20 cellular contexts compared by ENCODE assay signal in the genomic region with DNA sequence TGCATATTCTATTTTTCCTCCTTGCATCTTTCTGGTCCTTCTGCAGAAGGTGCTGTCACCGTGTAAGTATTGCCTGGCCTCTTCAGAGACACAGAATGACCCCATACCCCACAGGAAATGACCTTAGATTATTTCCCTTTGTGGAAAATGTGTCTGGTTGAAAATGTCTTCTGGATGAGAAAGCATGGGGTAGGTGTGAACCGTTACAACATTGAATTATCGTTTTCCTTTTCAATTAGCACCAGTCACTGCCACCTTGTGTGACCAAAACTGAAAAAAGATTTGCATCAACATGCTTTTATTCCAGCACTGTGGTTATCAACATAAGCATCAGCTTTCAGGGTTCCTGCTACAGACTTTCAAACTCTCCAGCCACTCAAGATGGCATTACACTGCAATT.
DNase-seq lines count a peak whose midpoint lies in the region; ATAC-seq and TF ChIP-seq lines count a peak whose summit lies in the region.
"Had no signal": no experiment of that assay in that cellular context is flagged by ENCODE, and none has a peak within 500 bp of the region (broad histone marks: within the 10 kb centered on the region; RNA-seq: fewer than 3 reads in every experiment).

No MANE protein-coding gene starts in this region.

- peaks cover 9% of the 10 kb centered on the region; the same call in 1 of the 2 replicates for H3K27me3 ChIP-seq in HAP-1 (ENCODE audit: low read depth)
- H3K27me3 ChIP-seq: hepatocyte had no signal

- no peaks in the 10 kb centered on the region for H3K36me3 ChIP-seq in HAP-1 (replicated peaks)

- DNase-seq in HAP-1 (ENCODE audit: low spot score in 2 of 2): no peak
- DNase-seq in GM19238 (ENCODE audit: insufficient read length, low spot score): no peak
- DNase-seq: activated CD4-positive, alpha-beta T cell treated with anti-CD3 and anti-CD28 coated beads for 1 hour; activated effector memory CD4-positive, alpha-beta T cell treated with anti-CD3 and anti-CD28 coated beads, Interleukin-2, amount 50 U/mL, for 16 hours; CD8-positive, alpha-beta T cell; effector memory CD8-positive, alpha-beta T cell; KG1; NCI-H1105; NCI-H2171; NCI-H82; nephron progenitor cell; PC-9 had no signal

- no peaks in the 10 kb centered on the region for H3K4me1 ChIP-seq in HAP-1

- in situ Hi-C loops in HAP-1 (cut with MboI; ENCODE audit: low sequenced_read_pairs): no loop called here

- no peak overlapping the region for H3K4me3 ChIP-seq in HAP-1
- H3K4me3 ChIP-seq: hepatocyte, PC-9, smooth muscle cell had no signal

- H3K9me3 ChIP-seq in HAP-1: no peaks in the 10 kb centered on the region

- TF ChIP-seq POLR2A in GM18505 (IDR thresholded peaks at IDR 0.05; ENCODE audit: borderline replicate concordance, extremely low read depth, insufficient read depth, insufficient read length): no peak

- ATAC-seq in GM18505 (IDR thresholded peaks at IDR 0.05; ENCODE audit: unreplicated experiment) (peak; percentile 47), GM19372 (IDR thresholded peaks at IDR 0.05; ENCODE audit: low read depth, unreplicated experiment) (peak; percentile 84), HG02763 (IDR thresholded peaks at IDR 0.05; ENCODE audit: unreplicated experiment) (peak; percentile 78), HG03565 (IDR thresholded peaks at IDR 0.05; ENCODE audit: unreplicated experiment) (peak; percentile 59), GM21717 (IDR thresholded peaks at IDR 0.05; ENCODE audit: unreplicated experiment) (no peak), HG02840 (IDR thresholded peaks at IDR 0.05; ENCODE audit: low FRiP score, unreplicated experiment) (no peak)
- ATAC-seq: CD8-positive, alpha-beta T cell; effector memory CD8-positive, alpha-beta T cell had no signal

Comparison
In these comparisons a context has a peak if more than half of its experiments do, and no peak if none do; other contexts are left out.
1. ATAC-seq: peak in GM18505 (single experiment), GM19372 (single experiment), HG02763 (single experiment) and HG03565 (single experiment); none in GM21717 (single experiment) and HG02840 (single experiment).